Comparison of ENCODE assay signal across 10 cellular contexts in the genomic region with DNA sequence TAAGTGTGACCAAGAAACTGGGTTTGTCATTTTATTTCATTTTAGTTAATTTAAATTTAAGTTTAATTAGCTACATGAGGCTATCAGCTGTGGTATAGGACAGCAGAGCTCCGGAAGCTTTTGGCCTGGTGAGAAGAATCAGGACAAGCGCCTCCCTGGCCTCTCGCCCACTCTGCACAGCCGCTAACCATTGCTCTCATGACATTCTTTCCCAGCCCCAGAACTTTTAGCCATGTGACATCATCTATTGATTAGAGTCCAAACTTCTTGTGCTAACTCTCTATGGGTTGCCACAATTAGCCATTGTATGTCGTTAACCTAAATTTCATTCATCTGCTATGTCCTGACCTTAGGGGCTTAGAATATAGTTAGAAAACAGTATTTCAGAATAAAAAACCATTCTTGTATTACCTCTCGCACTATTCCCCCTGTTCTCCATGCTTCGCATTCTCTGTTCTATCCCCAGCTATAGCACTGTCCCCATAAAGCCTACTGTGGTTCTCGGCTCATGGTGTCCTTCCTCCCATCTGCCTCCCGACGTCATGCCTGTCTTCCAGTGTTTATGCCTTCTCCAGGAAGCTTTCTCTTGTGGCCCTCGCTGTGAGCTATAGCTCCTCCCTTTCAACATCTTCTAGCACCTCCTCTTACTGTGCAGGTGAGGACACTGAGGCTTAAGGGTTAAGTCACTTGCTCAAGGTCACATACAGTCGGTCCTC. TPM values are rescaled to one million over a fixed set of nuclear protein-coding genes. Genes with fewer than 3 reads are reported as not detected.
DNase-seq lines count a peak whose midpoint lies in the region; ATAC-seq and TF ChIP-seq lines count a peak whose summit lies in the region.
"Had no signal": no experiment of that assay in that cellular context is flagged by ENCODE, and none has a peak within 500 bp of the region (broad histone marks: within the 10 kb centered on the region; RNA-seq: fewer than 3 reads in every experiment).

No MANE protein-coding gene starts in this region.

- intact Hi-C loops in left ventricle myocardium inferior (cut with micrococcal nuclease) (no loop called here), sciatic nerve (cut with DNase I) (no loop called here)
- intact Hi-C loops in CD8-positive, alpha-beta T cell (cut with DNase I, micrococcal nuclease): no loop called here

- in situ Hi-C loops in astrocyte of the cerebellum (cut with HindIII; ENCODE audit: low sequenced_read_pairs): loop anchor here (5.0 to 25.0 kb wide), 2 partner anchors 172 to 272 kb away; partner anchors contain the start of genes ISCU and SART3

- POLR2A ChIA-PET in CD8-positive, alpha-beta T cell (lab: Charles Lee): no interaction called here

- H3K27ac ChIP-seq in left ventricle myocardium inferior (replicated peaks): peak overlapping the region; percentile 94
- no peak overlapping the region for H3K27ac ChIP-seq in CD8-positive, alpha-beta T cell (ENCODE audit: low read depth, low read length)

- H3K27me3 ChIP-seq in left ventricle myocardium inferior (ENCODE audit: low read depth) (no peaks in the 10 kb centered on the region), BE2C (no peaks in the 10 kb centered on the region)
- H3K27me3 ChIP-seq in CD8-positive, alpha-beta T cell (ENCODE audit: insufficient read depth, low read length): no peaks in the 10 kb centered on the region

- no peak overlapping the region for H3K4me3 Mint-ChIP-seq in CD8-positive, alpha-beta T cell

- H3K9me3 ChIP-seq in left ventricle myocardium inferior (replicated peaks) (no peaks in the 10 kb centered on the region), BE2C (no peaks in the 10 kb centered on the region)
- H3K9me3 ChIP-seq in CD8-positive, alpha-beta T cell (ENCODE audit: low read length): no peaks in the 10 kb centered on the region

- peak; percentile 54 for ATAC-seq in sciatic nerve
- no peak for ATAC-seq in CD8-positive, alpha-beta T cell

- H3K36me3 ChIP-seq in left ventricle myocardium inferior (peaks cover 29% of the 10 kb centered on the region), BE2C (peaks cover 19% of the 10 kb centered on the region)
- peaks cover 8% of the 10 kb centered on the region for H3K36me3 ChIP-seq in CD8-positive, alpha-beta T cell (ENCODE audit: insufficient read depth, low read length)

- DNase-seq in EH (ENCODE audit: low read depth): peak; percentile 94
- peak; percentile 84 for DNase-seq in astrocyte of the cerebellum (ENCODE audit: low read depth)
- DNase-seq in left ventricle myocardium inferior: peak; percentile 86
- DNase-seq in sciatic nerve (ENCODE audit: low spot score): peak; percentile 79
- DNase-seq in CD8-positive, alpha-beta T cell: no peak
- no peak for DNase-seq in activated CD4-positive, CD25-positive, alpha-beta regulatory T cell (lab: John Stamatoyannopoulos, UW)
- DNase-seq in BE2C: no peak
- DNase-seq in NCI-H2081 treated with DMSO at 0.1 percent for 48 hours (lab: John Stamatoyannopoulos, UW): no peak
- DNase-seq: stimulated activated CD4-positive, alpha-beta T cell treated with anti-CD3 and anti-CD28 coated beads, Interleukin-4, amount 100 ng/mL, for 24 hours had no signal

- H3K4me3 ChIP-seq in astrocyte of the cerebellum (ENCODE audit: low read depth, low read length): no peak overlapping the region
- peak overlapping the region; percentile 49 for H3K4me3 ChIP-seq in left ventricle myocardium inferior
- H3K4me3 ChIP-seq in CD8-positive, alpha-beta T cell (ENCODE audit: low read depth, low read length): no peak overlapping the region
- no peak overlapping the region for H3K4me3 ChIP-seq in BE2C (ENCODE audit: low read depth, low read length)

- H3K36me3 Mint-ChIP-seq in CD8-positive, alpha-beta T cell: peaks cover 51% of the 10 kb centered on the region

- H3K9me3 Mint-ChIP-seq in CD8-positive, alpha-beta T cell: no peaks in the 10 kb centered on the region

- H3K27me3 Mint-ChIP-seq in CD8-positive, alpha-beta T cell (ENCODE audit: low read depth): no peaks in the 10 kb centered on the region

- H3K4me1 ChIP-seq in left ventricle myocardium inferior (peaks cover 96% of the 10 kb centered on the region), BE2C (peaks cover 10% of the 10 kb centered on the region)
- peaks cover 17% of the 10 kb centered on the region for H3K4me1 ChIP-seq in CD8-positive, alpha-beta T cell (ENCODE audit: insufficient read depth, low read length)

- H3K4me1 Mint-ChIP-seq in CD8-positive, alpha-beta T cell (ENCODE audit: low read depth): peaks cover 31% of the 10 kb centered on the region

- no peak for TF ChIP-seq CTCF in astrocyte of the cerebellum (IDR thresholded peaks at IDR 0.05; ENCODE audit: low read depth, low read length, missing control alignments)
- TF ChIP-seq CTCF in left ventricle myocardium inferior (IDR thresholded peaks at IDR 0.05; ENCODE audit: borderline replicate concordance): no peak
- TF ChIP-seq CTCF in CD8-positive, alpha-beta T cell (IDR thresholded peaks at IDR 0.05): no peak
- no peak for TF ChIP-seq CTCF in BE2C (IDR thresholded peaks at IDR 0.05; ENCODE audit: low read depth, low read length)

- CTCF ChIA-PET in CD8-positive, alpha-beta T cell (lab: Charles Lee): no interaction called here

- H3K27ac Mint-ChIP-seq in CD8-positive, alpha-beta T cell: no peak overlapping the region

RNA-seq across cellular contexts. Expression of gene SSH1, which starts 23.5 kb away (rescaled TPM):
- total RNA-seq in left ventricle myocardium inferior (30.1 TPM), sciatic nerve (74.3 TPM)
- 10 to 100 TPM; 26.2 to 32.4 TPM for total RNA-seq in CD8-positive, alpha-beta T cell
- polyA plus RNA-seq in BE2C (2012; ENCODE audit: insufficient read depth, insufficient read length, low read depth): 21.5 TPM

RNA-seq across cellular contexts. Expression of gene DAO, which starts 46.0 kb away (rescaled TPM):
- total RNA-seq in left ventricle myocardium inferior (not detected), sciatic nerve (not detected)
- not detected for total RNA-seq in CD8-positive, alpha-beta T cell
- polyA plus RNA-seq in BE2C (2012; ENCODE audit: insufficient read depth, insufficient read length, low read depth): not detected
- total RNA-seq: glomerular endothelial cell had no signal

Comparison
In these comparisons a context has a peak if more than half of its experiments do, and no peak if none do; other contexts are left out.
1. DNase-seq: peak in EH (single experiment), astrocyte of the cerebellum (single experiment), left ventricle myocardium inferior (single experiment) and sciatic nerve (single experiment); none in CD8-positive, alpha-beta T cell (0 of 7), activated CD4-positive, CD25-positive, alpha-beta regulatory T cell (0 of 4), BE2C (single experiment) and NCI-H2081 treated with DMSO at 0.1 percent for 48 hours (single experiment).